ENCODE assay signal across 8 cellular contexts in the genomic region with DNA sequence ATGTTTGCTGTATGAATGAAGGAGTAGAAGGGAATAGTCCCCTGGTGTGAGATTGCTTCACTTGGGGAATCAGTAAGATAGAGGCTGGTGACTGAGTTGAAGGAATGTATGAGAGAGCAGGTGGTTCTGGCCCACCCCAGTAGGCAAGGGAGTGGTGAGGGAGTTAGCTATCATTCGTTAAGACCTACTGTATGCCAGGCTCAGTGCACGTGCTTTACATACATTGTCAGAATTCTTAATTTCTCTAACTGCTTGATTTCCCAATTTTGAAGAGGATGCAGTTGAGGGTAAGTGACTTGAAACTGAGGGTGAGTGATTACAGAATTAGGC. TPM values are rescaled to one million over a fixed set of nuclear protein-coding genes. Genes with fewer than 3 reads are reported as not detected.
DNase-seq lines count a peak whose midpoint lies in the region; TF ChIP-seq lines count a peak whose summit lies in the region.

No MANE protein-coding gene starts in this region.

- peaks cover 28% of the 10 kb centered on the region for H4K20me1 ChIP-seq in smooth muscle cell (ENCODE audit: low read depth)

- peaks cover 0 to 11% (median 0%) of the 10 kb centered on the region in 3 donors for H3K36me3 Mint-ChIP-seq in CD8-positive, alpha-beta memory T cell
- peaks cover 16% of the 10 kb centered on the region for H3K36me3 Mint-ChIP-seq in T-helper 2 cell treated with Interferon-gamma antibody and Interleukin-4, amounts not matched to agents 5 μg/mL and 100 μg/mL, for 36 hours (ENCODE audit: low read depth)
- no peaks in the 10 kb centered on the region for H3K36me3 Mint-ChIP-seq in glutamatergic neuron (ENCODE audit: unreplicated experiment)

- H3K36me3 ChIP-seq in CD8-positive, alpha-beta memory T cell (ENCODE audit: insufficient read depth, low read length), result no peaks in the 10 kb centered on the region
- H3K36me3 ChIP-seq in HAP-1 (replicated peaks) (peaks cover 8% of the 10 kb centered on the region), smooth muscle cell (ENCODE audit: low read depth) (no peaks in the 10 kb centered on the region)

- H3K9me3 Mint-ChIP-seq in CD8-positive, alpha-beta memory T cell, result no peaks in the 10 kb centered on the region
- H3K9me3 Mint-ChIP-seq in T-helper 2 cell treated with Interferon-gamma antibody and Interleukin-4, amounts not matched to agents 5 μg/mL and 100 μg/mL, for 36 hours, result no peaks in the 10 kb centered on the region
- peaks cover 2% of the 10 kb centered on the region for H3K9me3 Mint-ChIP-seq in glutamatergic neuron (ENCODE audit: unreplicated experiment)

- peak overlapping the region; percentile 73 to 95 (median 85) for H3K4me3 Mint-ChIP-seq in CD8-positive, alpha-beta memory T cell
- peak overlapping the region; percentile 95 for H3K4me3 Mint-ChIP-seq in T-helper 2 cell treated with Interferon-gamma antibody and Interleukin-4, amounts not matched to agents 5 μg/mL and 100 μg/mL, for 36 hours
- peak overlapping the region; percentile 93 for H3K4me3 Mint-ChIP-seq in glutamatergic neuron (ENCODE audit: unreplicated experiment)

- in situ Hi-C loops in HAP-1 (cut with MboI; ENCODE audit: low sequenced_read_pairs), result no loop called here

- peaks cover 60 to 79% (median 74%) of the 10 kb centered on the region in 3 donors for H3K4me1 Mint-ChIP-seq in CD8-positive, alpha-beta memory T cell
- H3K4me1 Mint-ChIP-seq in T-helper 2 cell treated with Interferon-gamma antibody and Interleukin-4, amounts not matched to agents 5 μg/mL and 100 μg/mL, for 36 hours (ENCODE audit: low read depth), result peaks cover 38% of the 10 kb centered on the region
- peaks cover 8% of the 10 kb centered on the region for H3K4me1 Mint-ChIP-seq in glutamatergic neuron (ENCODE audit: low read depth, unreplicated experiment)

- peak overlapping the region; percentile 84 for H3K4me2 ChIP-seq in smooth muscle cell

- H3K4me3 ChIP-seq in CD8-positive, alpha-beta memory T cell (ENCODE audit: low read length), result peak overlapping the region; percentile 70
- peak overlapping the region; percentile 95 for H3K4me3 ChIP-seq in HAP-1
- H3K4me3 ChIP-seq in smooth muscle cell, result peak overlapping the region; percentile 85

- TF ChIP-seq CTCF in glutamatergic neuron (IDR thresholded peaks at IDR 0.05; ENCODE audit: partially characterized antibody, unreplicated experiment) (no peak), smooth muscle cell (IDR thresholded peaks at IDR 0.05; ENCODE audit: borderline replicate concordance, insufficient read depth, poor library complexity, severe bottlenecking) (no peak)

- CTCF ChIA-PET in CD8-positive, alpha-beta memory T cell (lab: Charles Lee), result no interaction called here

- POLR2A ChIA-PET in CD8-positive, alpha-beta memory T cell (lab: Charles Lee), result interaction anchor here (0.6 kb wide), 1 partner anchor 8 kb away, joined by 3 read pairs; no protein-coding TSS in a partner anchor

- DNase-seq in CD8-positive, alpha-beta memory T cell, result peak in 1 of 5 donors; percentile 14
- peak in 1 of 2 experiments; percentile 6 for DNase-seq in HAP-1 (ENCODE audit: low spot score in 2 of 2)
- no peak for DNase-seq in T-helper 2 cell treated with Interferon-gamma antibody and Interleukin-4, amounts not matched to agents 5 μg/mL and 100 μg/mL, for 36 hours (ENCODE audit: low spot score)
- no peak for DNase-seq in glutamatergic neuron
- DNase-seq in smooth muscle cell (lab: John Stamatoyannopoulos, UW; ENCODE audit: unreplicated experiment), result no peak
- DNase-seq in stimulated activated CD4-positive, alpha-beta T cell treated with anti-CD3 and anti-CD28 coated beads, Interleukin-2, amount 100 ng/mL, for 48 hours, result no peak
- DNase-seq in NCI-H748 (lab: John Stamatoyannopoulos, UW; ENCODE audit: unreplicated experiment), result no peak
- DNase-seq in stimulated activated CD4-positive, alpha-beta T cell treated with anti-CD3 and anti-CD28 coated beads, Interleukin-15, amount 100 ng/mL, for 24 hours, result no peak

- H3K9me3 ChIP-seq in CD8-positive, alpha-beta memory T cell (ENCODE audit: low read length), result no peaks in the 10 kb centered on the region
- H3K9me3 ChIP-seq in HAP-1, result no peaks in the 10 kb centered on the region
- H3K9me3 ChIP-seq in smooth muscle cell (replicated peaks; ENCODE audit: low read depth), result no peaks in the 10 kb centered on the region

- no peaks in the 10 kb centered on the region for H3F3A ChIP-seq in smooth muscle cell (ENCODE audit: low read depth)

- peaks cover 0 to 7% of the 10 kb centered on the region in 2 donors for H3K27me3 Mint-ChIP-seq in CD8-positive, alpha-beta memory T cell
- no peaks in the 10 kb centered on the region for H3K27me3 Mint-ChIP-seq in T-helper 2 cell treated with Interferon-gamma antibody and Interleukin-4, amounts not matched to agents 5 μg/mL and 100 μg/mL, for 36 hours (ENCODE audit: low read depth)
- no peaks in the 10 kb centered on the region for H3K27me3 Mint-ChIP-seq in glutamatergic neuron (ENCODE audit: unreplicated experiment)

- no peak overlapping the region for H2AFZ ChIP-seq in smooth muscle cell (ENCODE audit: low read depth)

- peak overlapping the region; percentile 95 for H3K27ac ChIP-seq in CD8-positive, alpha-beta memory T cell (ENCODE audit: low read depth, low read length)
- H3K27ac ChIP-seq in smooth muscle cell (ENCODE audit: low read depth), result peak overlapping the region; percentile 93

- peaks cover 56% of the 10 kb centered on the region for H3K79me2 ChIP-seq in smooth muscle cell (ENCODE audit: low read depth)

- peaks cover 52% of the 10 kb centered on the region for H3K4me1 ChIP-seq in CD8-positive, alpha-beta memory T cell (ENCODE audit: insufficient read depth, low read length)
- H3K4me1 ChIP-seq in HAP-1 (peaks cover 32% of the 10 kb centered on the region), smooth muscle cell (ENCODE audit: low read depth) (peaks cover 5% of the 10 kb centered on the region)

- 33% methylated on average over 2 of the region's 2 CpGs for WGBS in smooth muscle cell (ENCODE audit: low lambda C conversion rate)

- no peaks in the 10 kb centered on the region for H3K27me3 ChIP-seq in CD8-positive, alpha-beta memory T cell (ENCODE audit: insufficient read depth, low read length, poor library complexity, severe bottlenecking)
- H3K27me3 ChIP-seq in HAP-1 (ENCODE audit: low read depth) (no peaks in the 10 kb centered on the region), smooth muscle cell (ENCODE audit: low read depth) (no peaks in the 10 kb centered on the region)

- peak overlapping the region; percentile 89 for H3K9ac ChIP-seq in smooth muscle cell (ENCODE audit: low read depth)

- H3K27ac Mint-ChIP-seq in CD8-positive, alpha-beta memory T cell, result peak overlapping the region; percentile 69 to 99 (median 87)
- H3K27ac Mint-ChIP-seq in T-helper 2 cell treated with Interferon-gamma antibody and Interleukin-4, amounts not matched to agents 5 μg/mL and 100 μg/mL, for 36 hours, result peak overlapping the region; percentile 90
- peak overlapping the region; percentile 48 for H3K27ac Mint-ChIP-seq in glutamatergic neuron (ENCODE audit: unreplicated experiment)

RNA-seq across cellular contexts. Expression of a gene that starts 0.7 kb away (rescaled TPM):
- total RNA-seq in CD8-positive, alpha-beta memory T cell, result 10 to 100 TPM; 67.4 to 69.8 TPM
- 31.4 TPM for polyA plus RNA-seq in CD8-positive, alpha-beta memory T cell
- total RNA-seq in glutamatergic neuron (ENCODE audit: unreplicated experiment), result 28.7 TPM
- 31.9 and 38.1 TPM in 2 replicates for total RNA-seq in smooth muscle cell
- polyA plus RNA-seq in smooth muscle cell, result 18.4 and 19.9 TPM in 2 replicates
